ENCODE assay signal across 10 cellular contexts in the genomic region with DNA sequence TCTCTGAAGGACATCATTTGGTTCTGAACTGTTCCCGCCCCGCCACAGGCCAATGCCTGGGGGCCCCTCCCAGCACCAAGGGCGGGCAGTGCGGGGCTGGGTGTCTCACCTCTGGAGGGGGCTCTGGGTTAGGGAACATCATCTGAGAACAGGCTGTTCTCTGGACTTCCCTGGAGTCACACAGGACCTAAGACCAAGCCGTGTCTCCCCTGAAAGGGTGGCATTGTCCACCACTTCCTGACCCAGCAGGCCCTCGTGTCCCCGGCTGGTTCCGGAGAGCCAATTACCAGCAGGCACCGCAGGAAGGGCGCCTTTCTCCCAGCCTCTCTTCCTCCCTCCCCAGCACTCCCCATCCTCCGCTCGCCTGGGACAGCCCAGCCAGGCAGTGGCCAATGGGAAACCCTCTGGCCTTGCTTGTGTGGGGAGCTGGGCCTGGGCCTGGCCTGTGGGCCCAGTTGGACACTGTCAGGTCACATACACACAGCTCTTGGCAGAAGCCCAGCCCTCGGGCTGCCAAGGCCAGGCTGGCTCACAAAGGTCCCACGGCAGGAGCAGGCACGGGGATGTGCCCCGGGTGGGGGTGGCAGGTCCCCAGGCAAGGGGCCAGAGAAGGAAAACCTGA.
DNase-seq lines count a peak whose midpoint lies in the region; ATAC-seq, FAIRE-seq and TF ChIP-seq lines count a peak whose summit lies in the region.
"Had no signal": no experiment of that assay in that cellular context is flagged by ENCODE, and none has a peak within 500 bp of the region (broad histone marks: within the 10 kb centered on the region; RNA-seq: fewer than 3 reads in every experiment).

No MANE protein-coding gene starts in this region.

- H3K27me3 ChIP-seq in lower lobe of right lung (ENCODE audit: low read depth), result no peaks in the 10 kb centered on the region
- no peaks in the 10 kb centered on the region for H3K27me3 ChIP-seq in stomach

- H3K36me3 ChIP-seq in lower lobe of right lung, result no peaks in the 10 kb centered on the region
- no peaks in the 10 kb centered on the region for H3K36me3 ChIP-seq in stomach

- ATAC-seq in lower lobe of right lung (peak; percentile 92 to 95), GM18517 (IDR thresholded peaks at IDR 0.05; ENCODE audit: unreplicated experiment) (no peak)

- H3K4me3 ChIP-seq in lower lobe of right lung, result peak overlapping the region; percentile 5
- H3K4me3 ChIP-seq in stomach, result no peak overlapping the region

- no peak for FAIRE-seq in RCC 7860 (lab: Jason Lieb, UNC)

- TF ChIP-seq EP300 in stomach (IDR thresholded peaks at IDR 0.05), result peak; percentile 12

- TF ChIP-seq CTCF in lower lobe of right lung (IDR thresholded peaks at IDR 0.05), result no peak
- no peak for TF ChIP-seq CTCF in stomach (IDR thresholded peaks at IDR 0.05)

- 48 to 62% (median 55%) methylated on average over 13 to 16 of the region's 16 CpGs for WGBS in stomach, 5 donors

- H3K4me1 ChIP-seq in lower lobe of right lung, result peaks cover 13% of the 10 kb centered on the region
- H3K4me1 ChIP-seq in stomach, result peaks cover 9 to 20% (median 10%) of the 10 kb centered on the region in 4 donors

- no peak for TF ChIP-seq POLR2A in stomach (IDR thresholded peaks at IDR 0.05)

- intact Hi-C loops in lower lobe of right lung (cut with DNase I), result no loop called here
- intact Hi-C loops in stomach (cut with DNase I; ENCODE audit: low total_unique reads), result no loop called here

- peak overlapping the region; percentile 81 for H3K27ac ChIP-seq in lower lobe of right lung
- peak overlapping the region; percentile 44 to 73 (median 58) for H3K27ac ChIP-seq in stomach

- no peaks in the 10 kb centered on the region for H3K9me3 ChIP-seq in lower lobe of right lung
- no peaks in the 10 kb centered on the region for H3K9me3 ChIP-seq in stomach

- peak; percentile 65 for DNase-seq in M059J (ENCODE audit: low read depth)
- peak; percentile 40 for DNase-seq in epidermal melanocyte (ENCODE audit: insufficient read length, low spot score)
- peak; percentile 81 for DNase-seq in lower lobe of right lung
- peak; percentile 86 for DNase-seq in stomach
- no peak for DNase-seq in RCC 7860 (ENCODE audit: low spot score)
- DNase-seq in activated effector memory CD4-positive, alpha-beta T cell treated with Interleukin-2 at 50 U/mL for 16 hours, result no peak
- no peak for DNase-seq in SIG-M5 (lab: John Stamatoyannopoulos, UW)
- DNase-seq: activated naive CD4-positive, alpha-beta T cell treated with anti-CD3 and anti-CD28 coated beads for 36 hours; GDM1 had no signal

Comparison
In these comparisons a context has a peak if more than half of its experiments do, and no peak if none do; other contexts are left out.
1. DNase-seq: peak in M059J (single experiment), epidermal melanocyte (single experiment), lower lobe of right lung (single experiment) and stomach (single experiment); none in RCC 7860 (single experiment), activated effector memory CD4-positive, alpha-beta T cell treated with Interleukin-2 at 50 U/mL for 16 hours (single experiment) and SIG-M5 (single experiment).